ENCODE assay signal across 1 cellular context in the genomic region with DNA sequence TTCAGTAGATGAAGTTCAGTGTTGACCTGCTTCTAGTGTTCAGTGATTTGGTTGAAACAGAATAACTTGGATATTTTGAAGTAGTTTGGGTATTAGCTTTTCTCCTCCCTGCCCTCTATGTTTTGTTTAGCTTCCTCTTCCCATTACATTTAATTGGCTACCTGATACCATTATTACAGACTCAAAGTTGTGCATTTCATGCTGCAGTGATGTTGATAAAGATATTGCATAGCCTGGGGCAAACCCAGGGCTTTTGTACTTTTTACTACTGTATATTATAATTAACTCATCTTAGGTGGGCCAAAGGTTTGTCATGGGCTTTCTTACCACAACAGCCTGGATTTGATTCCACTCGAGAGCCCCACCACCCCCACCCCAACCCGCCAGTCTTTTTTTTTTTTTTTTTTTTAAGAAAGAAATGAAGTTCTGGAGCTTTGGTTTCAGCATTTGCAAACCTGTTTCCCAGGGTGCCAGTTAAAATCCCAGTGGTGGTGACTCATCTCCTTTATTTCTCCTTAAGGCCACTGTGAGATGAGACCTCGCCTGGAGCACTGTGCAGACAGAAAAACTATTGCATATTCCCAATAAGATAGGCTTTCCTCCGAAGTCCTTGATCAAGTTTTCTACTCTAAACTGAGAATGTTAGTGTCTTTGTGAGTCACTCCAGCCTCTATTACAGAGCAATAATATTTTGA.
TF ChIP-seq lines count a peak whose summit lies in the region.

No MANE protein-coding gene starts in this region.

TF ChIP-seq in HCT116, 20 proteins besides CTCF, POLR2A, EP300 and RAD21 (continued from another document):
- no peak for TF ChIP-seq POLR2AphosphoS5 (IDR thresholded peaks at IDR 0.05; ENCODE audit: low read depth, low read length)
- 0 out of 2 replicates have a peak, but pooled peaks have one; percentile 21 for TF ChIP-seq CEBPB (IDR thresholded peaks at IDR 0.05; ENCODE audit: low read depth)
- TF ChIP-seq, protein P1, sequence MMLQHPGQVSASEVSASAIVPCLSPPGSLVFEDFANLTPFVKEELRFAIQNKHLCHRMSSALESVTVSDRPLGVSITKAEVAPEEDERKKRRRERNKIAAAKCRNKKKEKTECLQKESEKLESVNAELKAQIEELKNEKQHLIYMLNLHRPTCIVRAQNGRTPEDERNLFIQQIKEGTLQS (IDR thresholded peaks at IDR 0.05): no peak
- TF ChIP-seq SRF (IDR thresholded peaks at IDR 0.05; ENCODE audit: low read depth): no peak
- no peak for TF ChIP-seq TCF7L2 (IDR thresholded peaks at IDR 0.05; ENCODE audit: borderline replicate concordance, extremely low read depth, insufficient read depth, insufficient read length)
- TF ChIP-seq, protein P2, sequence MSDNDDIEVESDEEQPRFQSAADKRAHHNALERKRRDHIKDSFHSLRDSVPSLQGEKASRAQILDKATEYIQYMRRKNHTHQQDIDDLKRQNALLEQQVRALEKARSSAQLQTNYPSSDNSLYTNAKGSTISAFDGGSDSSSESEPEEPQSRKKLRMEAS (IDR thresholded peaks at IDR 0.05): no peak
- TF ChIP-seq EZH2phosphoT487 (IDR thresholded peaks at IDR 0.05; ENCODE audit: borderline replicate concordance): no peak
- TF ChIP-seq, protein P3, sequence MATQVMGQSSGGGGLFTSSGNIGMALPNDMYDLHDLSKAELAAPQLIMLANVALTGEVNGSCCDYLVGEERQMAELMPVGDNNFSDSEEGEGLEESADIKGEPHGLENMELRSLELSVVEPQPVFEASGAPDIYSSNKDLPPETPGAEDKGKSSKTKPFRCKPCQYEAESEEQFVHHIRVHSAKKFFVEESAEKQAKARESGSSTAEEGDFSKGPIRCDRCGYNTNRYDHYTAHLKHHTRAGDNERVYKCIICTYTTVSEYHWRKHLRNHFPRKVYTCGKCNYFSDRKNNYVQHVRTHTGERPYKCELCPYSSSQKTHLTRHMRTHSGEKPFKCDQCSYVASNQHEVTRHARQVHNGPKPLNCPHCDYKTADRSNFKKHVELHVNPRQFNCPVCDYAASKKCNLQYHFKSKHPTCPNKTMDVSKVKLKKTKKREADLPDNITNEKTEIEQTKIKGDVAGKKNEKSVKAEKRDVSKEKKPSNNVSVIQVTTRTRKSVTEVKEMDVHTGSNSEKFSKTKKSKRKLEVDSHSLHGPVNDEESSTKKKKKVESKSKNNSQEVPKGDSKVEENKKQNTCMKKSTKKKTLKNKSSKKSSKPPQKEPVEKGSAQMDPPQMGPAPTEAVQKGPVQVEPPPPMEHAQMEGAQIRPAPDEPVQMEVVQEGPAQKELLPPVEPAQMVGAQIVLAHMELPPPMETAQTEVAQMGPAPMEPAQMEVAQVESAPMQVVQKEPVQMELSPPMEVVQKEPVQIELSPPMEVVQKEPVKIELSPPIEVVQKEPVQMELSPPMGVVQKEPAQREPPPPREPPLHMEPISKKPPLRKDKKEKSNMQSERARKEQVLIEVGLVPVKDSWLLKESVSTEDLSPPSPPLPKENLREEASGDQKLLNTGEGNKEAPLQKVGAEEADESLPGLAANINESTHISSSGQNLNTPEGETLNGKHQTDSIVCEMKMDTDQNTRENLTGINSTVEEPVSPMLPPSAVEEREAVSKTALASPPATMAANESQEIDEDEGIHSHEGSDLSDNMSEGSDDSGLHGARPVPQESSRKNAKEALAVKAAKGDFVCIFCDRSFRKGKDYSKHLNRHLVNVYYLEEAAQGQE (IDR thresholded peaks at IDR 0.05; ENCODE audit: low read depth): no peak
- peak; percentile 65; the same call in 1 of the 2 replicates for TF ChIP-seq FOSL1 (IDR thresholded peaks at IDR 0.05; ENCODE audit: low read depth)
- no peak for TF ChIP-seq EZH2 (IDR thresholded peaks at IDR 0.05)
- TF ChIP-seq ELF1 (IDR thresholded peaks at IDR 0.05; ENCODE audit: borderline replicate concordance, low read depth): no peak
